8 cellular contexts compared by ENCODE assay signal in genomic region chr7:140696679-140697446, GRCh38. TPM values are rescaled to one million over a fixed set of nuclear protein-coding genes. Genes with fewer than 3 reads are reported as not detected.
DNase-seq lines count a peak whose midpoint lies in the region; TF ChIP-seq lines count a peak whose summit lies in the region.

NDUFB2 (plus strand) TSS chr7:140696708; CDS start chr7:140696745, 37 bp downstream.

- DNase-seq in GF-D8 (lab: John Stamatoyannopoulos, UW), result peak; percentile 63
- peak; percentile 90 for DNase-seq in GM23248
- DNase-seq in SHP77 (lab: John Stamatoyannopoulos, UW), result peak; percentile 69 to 79
- DNase-seq in globus pallidus (ENCODE audit: low spot score), result peak; percentile 88
- peak in 55 of 56 donors; percentile 65 to 99 (median 91) for DNase-seq in nucleus accumbens (lab: John Stamatoyannopoulos, UW)
- peak; percentile 91 for DNase-seq in testis

- intact Hi-C loops in testis (cut with DNase I; ENCODE audit: low total_unique reads), result no loop called here

- no peaks in the 10 kb centered on the region for H3K27me3 Mint-ChIP-seq in activated naive CD4-positive, alpha-beta T cell treated with anti-CD3 and anti-CD28 coated beads, Interleukin-2, amount 50 U/mL, for 24 hours

- peak within 1 kb of the TSS; percentile 90 for H3K9ac ChIP-seq in GM23248

- peak within 1 kb of the TSS; percentile 85 for H3K4me2 ChIP-seq in GM23248 (ENCODE audit: unreplicated experiment)

- H3K9me3 ChIP-seq in GM23248 (ENCODE audit: low read depth) (no peaks in the 10 kb centered on the region), KOPT-K1 (ENCODE audit: insufficient read depth, low read length, poor library complexity, severe bottlenecking) (no peaks in the 10 kb centered on the region), testis (no peaks in the 10 kb centered on the region)

- H3K9me2 ChIP-seq in GM23248 (ENCODE audit: insufficient read depth), result no peaks in the 10 kb centered on the region

- H3K4me1 ChIP-seq in GM23248 (ENCODE audit: insufficient read depth), result peaks cover 6% of the 10 kb centered on the region; the same call in 1 of the 2 replicates
- peaks cover 21% of the 10 kb centered on the region for H3K4me1 ChIP-seq in testis

- H3K27ac Mint-ChIP-seq in activated naive CD4-positive, alpha-beta T cell treated with anti-CD3 and anti-CD28 coated beads, Interleukin-2, amount 50 U/mL, for 24 hours, result peak within 1 kb of the TSS; percentile 99

- 0 to 2% methylated on average over 60 to 76 of the region's 82 CpGs for WGBS in GM23248 (ENCODE audit: low coverage in 1 of 2, low lambda C conversion rate in 2 of 2, missing lambda C conversion rate in 2 of 2), 2 experiments
- WGBS in testis, 2 donors, result 0 to 1% methylated on average over 40 to 46 of the region's 82 CpGs

- peaks cover 47% of the 10 kb centered on the region for H3K79me2 ChIP-seq in GM23248 (ENCODE audit: insufficient read depth)

- H4K20me1 ChIP-seq in GM23248 (ENCODE audit: insufficient read depth), result no peaks in the 10 kb centered on the region

- H3K4me1 Mint-ChIP-seq in activated naive CD4-positive, alpha-beta T cell treated with anti-CD3 and anti-CD28 coated beads, Interleukin-2, amount 50 U/mL, for 24 hours, result peaks cover 35% of the 10 kb centered on the region

- TF ChIP-seq POLR2A in testis (IDR thresholded peaks at IDR 0.05), result peak; percentile 6

- H3K4me3 ChIP-seq in GM23248, result peak within 1 kb of the TSS; percentile 82
- H3K4me3 ChIP-seq in testis, result peak within 1 kb of the TSS; percentile 76 to 79

- H3K9me3 Mint-ChIP-seq in activated naive CD4-positive, alpha-beta T cell treated with anti-CD3 and anti-CD28 coated beads, Interleukin-2, amount 50 U/mL, for 24 hours, result no peaks in the 10 kb centered on the region

- peak within 1 kb of the TSS; percentile 99 for H3K4me3 Mint-ChIP-seq in activated naive CD4-positive, alpha-beta T cell treated with anti-CD3 and anti-CD28 coated beads, Interleukin-2, amount 50 U/mL, for 24 hours

- H3K36me3 Mint-ChIP-seq in activated naive CD4-positive, alpha-beta T cell treated with anti-CD3 and anti-CD28 coated beads, Interleukin-2, amount 50 U/mL, for 24 hours, result peaks cover 12% of the 10 kb centered on the region

- H3K36me3 ChIP-seq in GM23248 (ENCODE audit: low read depth), result no peaks in the 10 kb centered on the region
- peaks cover 29% of the 10 kb centered on the region for H3K36me3 ChIP-seq in KOPT-K1 (ENCODE audit: insufficient read depth, low read length)
- no peaks in the 10 kb centered on the region for H3K36me3 ChIP-seq in testis (ENCODE audit: low read depth, missing control alignments)

- TF ChIP-seq CTCF in testis (IDR thresholded peaks at IDR 0.05), result no peak

- peak within 1 kb of the TSS; percentile 87 for H3K27ac ChIP-seq in GM23248
- H3K27ac ChIP-seq in KOPT-K1 (ENCODE audit: low read depth, low read length, poor library complexity, severe bottlenecking), result peak within 1 kb of the TSS; percentile 77
- H3K27ac ChIP-seq in testis, result peak within 1 kb of the TSS; percentile 89 to 94

- H2AFZ ChIP-seq in GM23248, result peak within 1 kb of the TSS; percentile 78

- in situ Hi-C loops in GM23248 (cut with MboI), result no loop called here

- peaks cover 5% of the 10 kb centered on the region; the same call in 1 of the 2 replicates for H3F3A ChIP-seq in GM23248 (ENCODE audit: insufficient read depth)

- H3K27me3 ChIP-seq in GM23248 (replicated peaks; ENCODE audit: insufficient read depth) (no peaks in the 10 kb centered on the region), testis (no peaks in the 10 kb centered on the region)

RNA-seq across cellular contexts. Expression of gene NDUFB2, which starts in this region (rescaled TPM):
- total RNA-seq in GM23248 (2014; rRNA removed; shearing (Covaris generic)), result 236 and 324 TPM in 2 replicates
- polyA plus RNA-seq in GM23248 (2016; fragmentation: Nextera tagmentation; extraction: Ambion mirVana), result 411 and 432 TPM in 2 replicates
- total RNA-seq in testis, result 100 to 1,000 TPM; 187 to 292 TPM
- polyA plus RNA-seq in testis (ENCODE audit: insufficient read depth, low read depth, low replicate concordance), result 180 TPM

Comparison
In these comparisons a context has a peak if more than half of its experiments do, and no peak if none do; other contexts are left out.
1. Peak in every context shown above with its lines: DNase-seq, H3K4me3 ChIP-seq and H3K27ac ChIP-seq.